ENCODE assay signal across 9 cellular contexts in the genomic region with DNA sequence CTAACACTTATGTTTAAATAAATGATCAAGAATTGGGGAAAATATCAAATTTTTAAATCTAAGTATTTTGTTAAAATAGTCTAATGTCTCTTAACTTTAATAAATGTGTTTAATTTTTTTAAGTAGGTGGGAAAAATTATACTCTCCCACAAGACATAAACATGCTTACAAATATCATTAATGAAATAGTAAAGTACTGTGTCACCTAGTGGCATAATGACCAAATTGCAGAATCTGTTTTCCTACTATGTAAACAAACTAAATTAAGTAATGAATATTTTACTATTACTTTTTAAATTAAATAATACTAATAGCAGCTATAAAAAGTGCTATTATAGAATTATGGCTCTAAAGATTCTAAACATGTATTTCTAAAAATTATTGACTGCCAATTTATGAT. TPM values are rescaled to one million over a fixed set of nuclear protein-coding genes. Genes with fewer than 3 reads are reported as not detected.
DNase-seq lines count a peak whose midpoint lies in the region; ATAC-seq and TF ChIP-seq lines count a peak whose summit lies in the region.
"Had no signal": no experiment of that assay in that cellular context is flagged by ENCODE, and none has a peak within 500 bp of the region (broad histone marks: within the 10 kb centered on the region; RNA-seq: fewer than 3 reads in every experiment).

No MANE protein-coding gene starts in this region.

- peak overlapping the region in 1 of 2 donors; percentile 54 for H3K27ac Mint-ChIP-seq in natural killer cell
- no peak overlapping the region for H3K27ac Mint-ChIP-seq in natural killer cell treated with Interleukin-12 subunit alpha and Interleukin-12 subunit beta and Interleukin-15 and Interleukin-18, amount 100 ng/mL, for 72 hours

- no peaks in the 10 kb centered on the region for H3K27me3 Mint-ChIP-seq in natural killer cell (ENCODE audit: low read depth in 2 of 2)
- no peaks in the 10 kb centered on the region for H3K27me3 Mint-ChIP-seq in natural killer cell treated with Interleukin-12 subunit alpha and Interleukin-12 subunit beta and Interleukin-15 and Interleukin-18, amount 100 ng/mL, for 72 hours

- H3K4me2 ChIP-seq in PC-3 (ENCODE audit: low read length), result no peak overlapping the region

- H4K20me1 ChIP-seq in PC-3 (ENCODE audit: low read length), result no peaks in the 10 kb centered on the region

- POLR2A ChIA-PET in PC-3 (lab: Charles Lee; ENCODE audit: unreplicated experiment), result no interaction called here

- H2AFZ ChIP-seq in PC-3 (ENCODE audit: low read length), result no peak overlapping the region

- H3K9me3 ChIP-seq in PC-3 (ENCODE audit: low read length), result no peaks in the 10 kb centered on the region

- intact Hi-C loops in natural killer cell (cut with micrococcal nuclease), result no loop called here
- intact Hi-C loops in PC-3 (cut with micrococcal nuclease), result loop anchor here (10.0 kb wide), 1 partner anchor 291 kb away; no protein-coding TSS in a partner anchor
- intact Hi-C loops in left cardiac atrium (cut with DNase I), result loop anchor here in 1 of 2 donors (10.0 kb wide), 1 partner anchor 901 kb away; no protein-coding TSS in a partner anchor

- ATAC-seq in natural killer cell (no peak), PC-3 (no peak), HG02678 (IDR thresholded peaks at IDR 0.05; ENCODE audit: unreplicated experiment) (no peak), HG03135 (IDR thresholded peaks at IDR 0.05; ENCODE audit: unreplicated experiment) (no peak), left cardiac atrium (no peak)
- ATAC-seq in natural killer cell treated with Interleukin-12 subunit alpha and Interleukin-12 subunit beta and Interleukin-15 and Interleukin-18, amount 100 ng/mL, for 72 hours, result no peak

- no peak overlapping the region for H3K27ac ChIP-seq in PC-3 (ENCODE audit: low read length)

- H3K27me3 ChIP-seq in PC-3 (ENCODE audit: low read length), result no peaks in the 10 kb centered on the region

- H3K4me3 Mint-ChIP-seq in natural killer cell, result no peak overlapping the region
- H3K4me3 Mint-ChIP-seq in natural killer cell treated with Interleukin-12 subunit alpha and Interleukin-12 subunit beta and Interleukin-15 and Interleukin-18, amount 100 ng/mL, for 72 hours, result no peak overlapping the region

- BruUV-seq in PC-3 (replicated peaks; lab: Mats Ljungman, UMichigan), result no TSS peak

- H3K4me1 Mint-ChIP-seq in natural killer cell, result peaks cover 7 to 13% of the 10 kb centered on the region in 2 donors
- H3K4me1 Mint-ChIP-seq in natural killer cell treated with Interleukin-12 subunit alpha and Interleukin-12 subunit beta and Interleukin-15 and Interleukin-18, amount 100 ng/mL, for 72 hours (ENCODE audit: low read depth in 2 of 2), result peaks cover 0 to 9% of the 10 kb centered on the region in 2 donors

- no peak overlapping the region for H3K9ac ChIP-seq in PC-3 (ENCODE audit: low read length)

- H3K9me3 Mint-ChIP-seq in natural killer cell, result no peaks in the 10 kb centered on the region
- no peaks in the 10 kb centered on the region for H3K9me3 Mint-ChIP-seq in natural killer cell treated with Interleukin-12 subunit alpha and Interleukin-12 subunit beta and Interleukin-15 and Interleukin-18, amount 100 ng/mL, for 72 hours

- no peaks in the 10 kb centered on the region for H3K79me2 ChIP-seq in PC-3 (ENCODE audit: low read length)

- CTCF ChIA-PET in PC-3 (lab: Charles Lee), result no interaction called here

- peak; percentile 28 for TF ChIP-seq CTCF in natural killer cell (IDR thresholded peaks at IDR 0.05)
- TF ChIP-seq CTCF in PC-3 (conservative IDR thresholded peaks at IDR 0.05; ENCODE audit: low read depth, low read length), result peak; percentile 59
- peak; percentile 51 for TF ChIP-seq CTCF in fibroblast of the aortic adventitia (IDR thresholded peaks at IDR 0.05; ENCODE audit: insufficient read depth, low read length)

- H3K4me1 ChIP-seq in PC-3 (ENCODE audit: insufficient read depth, low read length), result 0 out of 2 replicates have a peak, but pooled peaks cover 4% of the 10 kb centered on the region

- no peaks in the 10 kb centered on the region for H3K9me2 ChIP-seq in PC-3 (replicated peaks; ENCODE audit: low read length)

- no peaks in the 10 kb centered on the region for H3F3A ChIP-seq in PC-3 (ENCODE audit: low read length, unreplicated experiment)

- H3K4me3 ChIP-seq in PC-3 (ENCODE audit: low read length) (no peak overlapping the region), fibroblast of the aortic adventitia (ENCODE audit: low read depth, low read length) (no peak overlapping the region)

- peaks cover 6% of the 10 kb centered on the region for H3K36me3 ChIP-seq in PC-3 (ENCODE audit: low read depth, low read length)

- no peaks in the 10 kb centered on the region for H3K36me3 Mint-ChIP-seq in natural killer cell
- H3K36me3 Mint-ChIP-seq in natural killer cell treated with Interleukin-12 subunit alpha and Interleukin-12 subunit beta and Interleukin-15 and Interleukin-18, amount 100 ng/mL, for 72 hours, result peaks cover 7% of the 10 kb centered on the region

- DNase-seq in natural killer cell, result no peak
- DNase-seq in natural killer cell treated with Interleukin-12 subunit alpha and Interleukin-12 subunit beta and Interleukin-15 and Interleukin-18, amount 100 ng/mL, for 72 hours (ENCODE audit: low spot score), result no peak
- DNase-seq in PC-3, result peak; percentile 49
- peak; percentile 30 for DNase-seq in fibroblast of the aortic adventitia (ENCODE audit: low read depth)
- DNase-seq in dedifferentiated amniotic fluid mesenchymal stem cell (ENCODE audit: extremely low spot score), result no peak
- no peak for DNase-seq in left cardiac atrium
- DNase-seq: GDM1 had no signal

RNA-seq across cellular contexts. Expression of a gene that starts 52.0 kb away (rescaled TPM):
- total RNA-seq in natural killer cell, result 1 to 10 TPM in 2 of 3 donors, under 1 TPM in 1; 0.83 to 1.5 (median 1.4) TPM
- total RNA-seq in natural killer cell treated with Interleukin-12 subunit alpha and Interleukin-12 subunit beta and Interleukin-15 and Interleukin-18, amount 100 ng/mL, for 72 hours, result 10 to 100 TPM; 10.6 to 19.3 TPM
- 16.0 and 17.2 TPM in 2 replicates for total RNA-seq in PC-3 (2014; rRNA removed)
- 0.57 and 9.7 TPM in 2 replicates for total RNA-seq in fibroblast of the aortic adventitia (ENCODE audit: low replicate concordance)
- 1 to 10 TPM; 3.2 to 3.3 TPM for total RNA-seq in left cardiac atrium

Comparison
In these comparisons a context has a peak if more than half of its experiments do, and no peak if none do; other contexts are left out.
1. DNase-seq: peak in PC-3 (single experiment) and fibroblast of the aortic adventitia (single experiment); none in natural killer cell (single experiment), natural killer cell treated with Interleukin-12 subunit alpha and Interleukin-12 subunit beta and Interleukin-15 and Interleukin-18, amount 100 ng/mL, for 72 hours (single experiment), dedifferentiated amniotic fluid mesenchymal stem cell (single experiment) and left cardiac atrium (single experiment).
2. Peak in every context shown above with its lines, with median percentiles within 50 percentile points of each other: CTCF ChIP-seq.